Comparison of ENCODE assay signal across 24 cellular contexts in genomic region chr2:29226375-29226774, GRCh38.
DNase-seq lines count a peak whose midpoint lies in the region; ATAC-seq and TF ChIP-seq lines count a peak whose summit lies in the region.
"Had no signal": no experiment of that assay in that cellular context is flagged by ENCODE, and none has a peak within 500 bp of the region (broad histone marks: within the 10 kb centered on the region; RNA-seq: fewer than 3 reads in every experiment).

No MANE protein-coding gene starts in this region.

- no peaks in the 10 kb centered on the region for H3K9me3 ChIP-seq in prostate gland
- H3K9me3 ChIP-seq: A549; BLaER1 treated with 17β-estradiol and CSF1 and Interleukin-3, amounts not matched to agents 10 nM and 100 nM; Caco-2 had no signal

- TF ChIP-seq POLR2A in prostate gland (IDR thresholded peaks at IDR 0.05) = no peak

- H3K9me3 Mint-ChIP-seq in Calu3 (ENCODE audit: low read depth, unreplicated experiment) = no peaks in the 10 kb centered on the region
- no peaks in the 10 kb centered on the region for H3K9me3 Mint-ChIP-seq in activated T-helper 17 cell treated with anti-CD3 and anti-CD28 coated beads, Interleukin-2, amount 50 U/mL, for 72 hours
- no peaks in the 10 kb centered on the region for H3K9me3 Mint-ChIP-seq in activated CD8-positive, alpha-beta T cell treated with anti-CD3 and anti-CD28 coated beads, Interleukin-2, amount 10 ng/mL, durations not matched to agents 7 days and 5 days (ENCODE audit: insufficient read depth)
- H3K9me3 Mint-ChIP-seq: CD4-positive, alpha-beta T cell; CD8-positive, alpha-beta T cell had no signal

- ATAC-seq in activated T-helper 17 cell treated with anti-CD3 and anti-CD28 coated beads, Interleukin-2, amount 50 U/mL, for 72 hours (replicated peaks) = no peak
- ATAC-seq in activated CD8-positive, alpha-beta T cell treated with anti-CD3 and anti-CD28 coated beads, Interleukin-2, amount 10 ng/mL, durations not matched to agents 7 days and 5 days = no peak
- ATAC-seq: A549; CD8-positive, alpha-beta T cell; GM12878 had no signal

- POLR2A ChIA-PET in activated CD8-positive, alpha-beta T cell treated with anti-CD3 and anti-CD28 coated beads, Interleukin-2, amount 10 ng/mL, durations not matched to agents 7 days and 5 days (lab: Charles Lee) = no interaction called here

- peaks cover 48% of the 10 kb centered on the region for H3K36me3 Mint-ChIP-seq in Calu3 (ENCODE audit: insufficient read depth, unreplicated experiment)
- no peaks in the 10 kb centered on the region for H3K36me3 Mint-ChIP-seq in activated T-helper 17 cell treated with anti-CD3 and anti-CD28 coated beads, Interleukin-2, amount 50 U/mL, for 72 hours (ENCODE audit: low read depth)
- H3K36me3 Mint-ChIP-seq in activated CD8-positive, alpha-beta T cell treated with anti-CD3 and anti-CD28 coated beads, Interleukin-2, amount 10 ng/mL, durations not matched to agents 7 days and 5 days (ENCODE audit: low read depth) = no peaks in the 10 kb centered on the region
- H3K36me3 Mint-ChIP-seq: CD8-positive, alpha-beta T cell had no signal

- in situ Hi-C loops in SK-MEL-5 (cut with HindIII; ENCODE audit: low pct_unique_long_range_greater_than_20kb, low sequenced_read_pairs) = no loop called here

- no peak overlapping the region for H3K4me3 ChIP-seq in prostate gland
- H3K4me3 ChIP-seq: A549; BLaER1 treated with 17β-estradiol and CSF1 and Interleukin-3, amounts not matched to agents 10 nM and 100 nM; GM12878 had no signal

- TF ChIP-seq CTCF in Calu3 (IDR thresholded peaks at IDR 0.05; ENCODE audit: unreplicated experiment) (no peak), prostate gland (IDR thresholded peaks at IDR 0.05) (no peak)

- no peaks in the 10 kb centered on the region for H3K36me3 ChIP-seq in prostate gland
- H3K36me3 ChIP-seq: BLaER1 treated with 17β-estradiol and CSF1 and Interleukin-3, amounts not matched to agents 10 nM and 100 nM had no signal

- H3K4me1 Mint-ChIP-seq in Calu3 (ENCODE audit: low read depth, unreplicated experiment) = peaks cover 7% of the 10 kb centered on the region
- no peaks in the 10 kb centered on the region for H3K4me1 Mint-ChIP-seq in activated T-helper 17 cell treated with anti-CD3 and anti-CD28 coated beads, Interleukin-2, amount 50 U/mL, for 72 hours
- no peaks in the 10 kb centered on the region for H3K4me1 Mint-ChIP-seq in activated CD8-positive, alpha-beta T cell treated with anti-CD3 and anti-CD28 coated beads, Interleukin-2, amount 10 ng/mL, durations not matched to agents 7 days and 5 days (ENCODE audit: low read depth)
- H3K4me1 Mint-ChIP-seq: B cell had no signal

- no TSS peak for BruUV-seq in Calu3 (replicated peaks; lab: Mats Ljungman, UMichigan)

- 87% methylated on average over 3 of the region's 3 CpGs for WGBS in prostate gland

- no peaks in the 10 kb centered on the region for H3K4me1 ChIP-seq in prostate gland (replicated peaks)
- H3K4me1 ChIP-seq: Caco-2 had no signal

- peak overlapping the region; percentile 20 for H3K27ac Mint-ChIP-seq in Calu3 (ENCODE audit: unreplicated experiment)
- H3K27ac Mint-ChIP-seq in activated T-helper 17 cell treated with anti-CD3 and anti-CD28 coated beads, Interleukin-2, amount 50 U/mL, for 72 hours = no peak overlapping the region
- H3K27ac Mint-ChIP-seq in activated CD8-positive, alpha-beta T cell treated with anti-CD3 and anti-CD28 coated beads, Interleukin-2, amount 10 ng/mL, durations not matched to agents 7 days and 5 days = no peak overlapping the region
- H3K27ac Mint-ChIP-seq: B cell; CD4-positive, alpha-beta T cell; CD8-positive, alpha-beta T cell had no signal

- no peaks in the 10 kb centered on the region for H3K27me3 ChIP-seq in prostate gland (replicated peaks; ENCODE audit: insufficient read depth)
- H3K27me3 ChIP-seq: BLaER1 treated with 17β-estradiol and CSF1 and Interleukin-3, amounts not matched to agents 10 nM and 100 nM had no signal

- CTCF ChIA-PET in Calu3 (lab: Charles Lee) = no interaction called here
- CTCF ChIA-PET in activated CD8-positive, alpha-beta T cell treated with anti-CD3 and anti-CD28 coated beads, Interleukin-2, amount 10 ng/mL, durations not matched to agents 7 days and 5 days (lab: Charles Lee) = no interaction called here

- H3K27me3 Mint-ChIP-seq in Calu3 (ENCODE audit: unreplicated experiment) = peaks cover 62% of the 10 kb centered on the region
- peaks cover 9% of the 10 kb centered on the region for H3K27me3 Mint-ChIP-seq in activated T-helper 17 cell treated with anti-CD3 and anti-CD28 coated beads, Interleukin-2, amount 50 U/mL, for 72 hours
- no peaks in the 10 kb centered on the region for H3K27me3 Mint-ChIP-seq in activated CD8-positive, alpha-beta T cell treated with anti-CD3 and anti-CD28 coated beads, Interleukin-2, amount 10 ng/mL, durations not matched to agents 7 days and 5 days (ENCODE audit: low read depth)

- H3K27ac ChIP-seq in prostate gland = no peak overlapping the region
- H3K27ac ChIP-seq: 22Rv1; A549; BLaER1 treated with 17β-estradiol and CSF1 and Interleukin-3, amounts not matched to agents 10 nM and 100 nM; C4-2B had no signal

- no peak overlapping the region for H3K4me3 Mint-ChIP-seq in Calu3 (ENCODE audit: low read depth, unreplicated experiment)
- no peak overlapping the region for H3K4me3 Mint-ChIP-seq in activated T-helper 17 cell treated with anti-CD3 and anti-CD28 coated beads, Interleukin-2, amount 50 U/mL, for 72 hours
- no peak overlapping the region for H3K4me3 Mint-ChIP-seq in activated CD8-positive, alpha-beta T cell treated with anti-CD3 and anti-CD28 coated beads, Interleukin-2, amount 10 ng/mL, durations not matched to agents 7 days and 5 days
- H3K4me3 Mint-ChIP-seq: B cell; CD4-positive, alpha-beta T cell; CD8-positive, alpha-beta T cell had no signal

- intact Hi-C loops in Calu3 (cut with micrococcal nuclease; ENCODE audit: unreplicated experiment) (no loop called here), posterior vena cava (cut with DNase I) (no loop called here), prostate gland (cut with DNase I) (no loop called here)

- DNase-seq in DMS53 (lab: John Stamatoyannopoulos, UW) = peak; percentile 14
- no peak for DNase-seq in DMS53 treated with DMSO at 0.1 percent for 48 hours (lab: John Stamatoyannopoulos, UW; ENCODE audit: unreplicated experiment)
- DNase-seq in Calu3 = no peak
- peak; percentile 69 for DNase-seq in SK-MEL-5 (ENCODE audit: low read depth, low spot score)
- DNase-seq in posterior vena cava (ENCODE audit: low spot score) = peak; percentile 11
- DNase-seq in activated CD8-positive, alpha-beta T cell treated with anti-CD3 and anti-CD28 coated beads, Interleukin-2, amount 10 ng/mL, durations not matched to agents 7 days and 5 days = no peak
- no peak for DNase-seq in prostate gland (ENCODE audit: low spot score)
- DNase-seq: AML-193; CD4-positive, alpha-beta T cell; CD8-positive, alpha-beta T cell; DMS 273 treated with DMSO at 0.1 percent for 48 hours; DMS153; DMS79; DND-41; EL; GDM1 had no signal

Comparison
In these comparisons a context has a peak if more than half of its experiments do, and no peak if none do; other contexts are left out.
1. DNase-seq: peak in DMS53 (single experiment), SK-MEL-5 (single experiment) and posterior vena cava (single experiment); none in DMS53 treated with DMSO at 0.1 percent for 48 hours (single experiment), Calu3 (single experiment), activated CD8-positive, alpha-beta T cell treated with anti-CD3 and anti-CD28 coated beads, Interleukin-2, amount 10 ng/mL, durations not matched to agents 7 days and 5 days (single experiment) and prostate gland (single experiment).